Comparison of ENCODE assay signal across 8 cellular contexts in the genomic region with DNA sequence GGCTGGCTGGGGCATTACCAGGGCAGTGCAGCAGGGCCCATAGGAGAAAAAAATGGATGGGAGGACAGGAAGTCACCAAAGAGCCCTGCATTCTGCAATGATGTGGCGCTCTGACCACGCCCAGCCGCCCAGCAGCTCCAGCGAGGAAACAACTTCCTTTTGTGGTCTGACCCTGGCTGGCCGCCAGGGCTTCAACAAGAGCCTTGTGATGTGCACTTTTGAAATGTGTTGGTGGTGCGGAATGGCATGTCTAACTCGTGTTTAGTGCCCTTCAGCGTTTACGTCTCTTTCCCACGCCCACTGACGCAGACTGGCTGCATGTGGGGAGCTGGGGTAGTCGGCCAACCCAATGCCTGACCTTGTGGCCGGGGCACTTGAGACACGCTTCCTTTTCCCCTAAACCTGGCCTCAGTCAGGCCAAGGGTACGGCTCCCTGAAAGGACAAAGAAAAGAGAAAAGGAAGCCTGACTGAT.
DNase-seq lines count a peak whose midpoint lies in the region; ATAC-seq and TF ChIP-seq lines count a peak whose summit lies in the region.

No MANE protein-coding gene starts in this region.

- H3K36me3 ChIP-seq in DND-41 (ENCODE audit: insufficient read depth, low read length), result no peaks in the 10 kb centered on the region

- H2AFZ ChIP-seq in DND-41 (ENCODE audit: low read depth, low read length), result peak overlapping the region; percentile 76

- H3K4me3 ChIP-seq in DND-41 (ENCODE audit: low read depth in 1 of 2, low read length in 2 of 2) (peak overlapping the region in 1 of 2 experiments; percentile 25; a peak in 2 of 4 replicates), astrocyte of the cerebellum (ENCODE audit: low read depth, low read length) (no peak overlapping the region)

- H3K79me2 ChIP-seq in DND-41 (ENCODE audit: insufficient read depth, low read length), result no peaks in the 10 kb centered on the region

- no peaks in the 10 kb centered on the region for H4K20me1 ChIP-seq in DND-41 (ENCODE audit: insufficient read depth, low read length)

- H3K4me2 ChIP-seq in DND-41 (ENCODE audit: insufficient read depth, low read length), result peak overlapping the region; percentile 56

- TF ChIP-seq CTCF in DND-41 (IDR thresholded peaks at IDR 0.05; ENCODE audit: borderline replicate concordance, extremely low read depth, low read length, poor library complexity, severe bottlenecking), result no peak
- TF ChIP-seq CTCF in astrocyte of the cerebellum (IDR thresholded peaks at IDR 0.05; ENCODE audit: low read depth, low read length, missing control alignments), result no peak

- H3K27ac ChIP-seq in DND-41 (ENCODE audit: low read length), result peak overlapping the region; percentile 77

- DNase-seq in DND-41 (peak; percentile 94), KG1 (lab: John Stamatoyannopoulos, UW) (peak; percentile 93), T1000 (lab: John Stamatoyannopoulos, UW) (peak; percentile 86), astrocyte of the cerebellum (ENCODE audit: low read depth) (peak; percentile 90), iris pigment epithelial cell (ENCODE audit: low read depth) (peak; percentile 99)
- peak; percentile 89 for DNase-seq in stimulated activated CD4-positive, alpha-beta T cell treated with anti-CD3 and anti-CD28 coated beads, Interleukin-1b, Interleukin-23, amount 100 ng/mL, for 48 hours

- ATAC-seq in DND-41 (ENCODE audit: insufficient read depth, low read depth) (peak; percentile 91), GM21717 (IDR thresholded peaks at IDR 0.05; ENCODE audit: unreplicated experiment) (peak; percentile 89), SK-N-SH treated with all-trans-retinoic acid at 6 μM for 48 hours (no peak)

- peak overlapping the region; percentile 35 for H3K9ac ChIP-seq in DND-41 (ENCODE audit: low read depth, low read length)

- peaks cover 21% of the 10 kb centered on the region for H3K4me1 ChIP-seq in DND-41 (ENCODE audit: insufficient read depth, low read length)

- H3K9me3 ChIP-seq in DND-41 (ENCODE audit: insufficient read depth, low read length, severe bottlenecking), result no peaks in the 10 kb centered on the region

- in situ Hi-C loops in astrocyte of the cerebellum (cut with HindIII; ENCODE audit: low sequenced_read_pairs), result no loop called here

- no peaks in the 10 kb centered on the region for H3K27me3 ChIP-seq in DND-41 (ENCODE audit: insufficient read depth, low read length, poor library complexity)

TF ChIP-seq in SK-N-SH treated with all-trans-retinoic acid at 6 μM for 48 hours, 23 proteins besides CTCF, POLR2A, EP300 and RAD21:
- TF ChIP-seq OSR1 (CRISPR knock-in tag; IDR thresholded peaks at IDR 0.05), result no peak
- TF ChIP-seq ZFP3 (CRISPR knock-in tag; IDR thresholded peaks at IDR 0.05), result no peak
TF ChIP-seq in SK-N-SH treated with all-trans-retinoic acid at 6 μM for 48 hours: peak in this region for 0.
